Comparison of ENCODE assay signal across 9 cellular contexts in the genomic region with DNA sequence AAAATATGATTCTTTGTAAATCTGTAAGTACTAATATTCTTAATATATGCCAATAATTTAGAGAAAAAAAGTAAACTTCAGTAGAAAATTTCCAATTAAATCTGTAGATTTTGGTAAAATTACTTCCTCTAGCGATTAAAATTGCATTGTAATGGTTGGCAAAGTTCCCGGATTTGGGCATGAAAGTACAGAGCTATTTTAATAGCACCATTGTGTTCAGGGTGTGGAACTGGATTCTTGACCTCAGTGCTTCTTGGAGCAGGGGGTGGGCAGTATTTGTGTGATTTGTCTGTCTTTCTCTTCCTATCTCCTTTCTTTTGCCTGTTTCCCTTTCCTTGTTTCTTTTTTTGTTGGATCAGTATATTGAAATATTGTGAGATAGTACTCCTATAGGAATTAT.
DNase-seq lines count a peak whose midpoint lies in the region; ATAC-seq and TF ChIP-seq lines count a peak whose summit lies in the region.
"Had no signal": no experiment of that assay in that cellular context is flagged by ENCODE, and none has a peak within 500 bp of the region (broad histone marks: within the 10 kb centered on the region; RNA-seq: fewer than 3 reads in every experiment).

No MANE protein-coding gene starts in this region.

- intact Hi-C loops in dorsolateral prefrontal cortex (cut with DNase I) (loop anchor here (5.0 kb wide), 2 partner anchors 69 to 71 kb away; a partner anchor contains a TSS), right lobe of liver (cut with DNase I) (no loop called here)

- H3K36me3 ChIP-seq in right lobe of liver = no peaks in the 10 kb centered on the region

- WGBS in right lobe of liver (ENCODE audit: insufficient coverage, low coverage, low lambda C conversion rate, missing lambda C conversion rate) = 32% methylated on average over 2 of the region's 2 CpGs

- H3K27me3 ChIP-seq in dorsolateral prefrontal cortex (no peaks in the 10 kb centered on the region), right lobe of liver (no peaks in the 10 kb centered on the region)

- TF ChIP-seq CTCF in dorsolateral prefrontal cortex (IDR thresholded peaks at IDR 0.05 in 54 of 56, conservative IDR thresholded peaks at IDR 0.05 in 2 of 56; ENCODE audit: low read depth in 1 of 56, partially characterized antibody in 56 of 56) (peak in 1 of 56 donors; percentile 9), right lobe of liver (IDR thresholded peaks at IDR 0.05) (no peak), GM10248 (IDR thresholded peaks at IDR 0.05; ENCODE audit: control extremely low read depth, extremely low read depth, low read depth, missing control alignments) (no peak)

- TF ChIP-seq POLR2A in right lobe of liver (IDR thresholded peaks at IDR 0.05) = no peak

- CTCF ChIA-PET in GM10248 (lab: Yijun Ruan, JAX) = no interaction called here

- POLR2A ChIA-PET in GM10248 (lab: Yijun Ruan, JAX) = no interaction called here

- ATAC-seq in right lobe of liver = peak in 3 of 4 donors; percentile 27 to 38 (median 35)
- ATAC-seq: GM23338 had no signal

- H3K4me3 ChIP-seq in dorsolateral prefrontal cortex = peak overlapping the region in 10 of 59 donors; percentile 0 to 41 (median 10)
- H3K4me3 ChIP-seq in right lobe of liver = no peak overlapping the region
- H3K4me3 ChIP-seq: GM23338 had no signal

- H3K27ac ChIP-seq in dorsolateral prefrontal cortex = peak overlapping the region in 58 of 59 donors; percentile 2 to 89 (median 79)
- H3K27ac ChIP-seq in right lobe of liver = no peak overlapping the region

- H3K4me1 ChIP-seq in right lobe of liver = no peaks in the 10 kb centered on the region

- peak; percentile 79 for DNase-seq in Ammon's horn (ENCODE audit: low spot score)
- peak; percentile 24 for DNase-seq in NCI-H1048 (lab: John Stamatoyannopoulos, UW)
- no peak for DNase-seq in dorsolateral prefrontal cortex
- DNase-seq in right lobe of liver = no peak
- DNase-seq in NCI-H1417 treated with DMSO at 0.1 percent for 48 hours (lab: John Stamatoyannopoulos, UW) = no peak
- DNase-seq in ureter (ENCODE audit: low spot score) = no peak
- no peak for DNase-seq in NCI-H146 treated with DMSO at 0.1 percent for 48 hours (lab: John Stamatoyannopoulos, UW; ENCODE audit: unreplicated experiment)
- DNase-seq in GM10248 (ENCODE audit: extremely low spot score) = no peak

- H3K9me3 ChIP-seq in right lobe of liver = no peaks in the 10 kb centered on the region

Comparison
In these comparisons a context has a peak if more than half of its experiments do, and no peak if none do; other contexts are left out.
1. DNase-seq: peak in Ammon's horn (single experiment) and NCI-H1048 (single experiment); none in dorsolateral prefrontal cortex (0 of 10), right lobe of liver (0 of 3), NCI-H1417 treated with DMSO at 0.1 percent for 48 hours (single experiment), ureter (single experiment), NCI-H146 treated with DMSO at 0.1 percent for 48 hours (single experiment) and GM10248 (single experiment).
2. H3K27ac ChIP-seq: peak in dorsolateral prefrontal cortex (58 of 59); none in right lobe of liver (0 of 3).
3. intact Hi-C loops: an anchor here in dorsolateral prefrontal cortex (5.0 kb wide); none called in right lobe of liver.